In genomic region chr16:27251561-27252205, GRCh38 we compare ENCODE assay signal across 19 cellular contexts. TPM values are rescaled to one million over a fixed set of nuclear protein-coding genes. Genes with fewer than 3 reads are reported as not detected.
A peak's percentile ranks its signal among the peaks of the same experiment; 100 is the strongest.
DNase-seq lines count a peak whose midpoint lies in the region; ATAC-seq and TF ChIP-seq lines count a peak whose summit lies in the region.
"Had no signal": no experiment of that assay in that cellular context is flagged by ENCODE, and none has a peak within 500 bp of the region (broad histone marks: within the 10 kb centered on the region; RNA-seq: fewer than 3 reads in every experiment).

No MANE protein-coding gene starts in this region.

- no peaks in the 10 kb centered on the region for H3K79me2 ChIP-seq in mesendoderm (ENCODE audit: control insufficient read depth, insufficient read depth, low read length)

- H3K9me3 ChIP-seq in esophagus muscularis mucosa (no peaks in the 10 kb centered on the region), uterus (no peaks in the 10 kb centered on the region)
- H3K9me3 ChIP-seq: left ventricle myocardium inferior, neutrophil had no signal

- TF ChIP-seq EP300 in esophagus muscularis mucosa (IDR thresholded peaks at IDR 0.05), result no peak

- H3K27me3 ChIP-seq in esophagus muscularis mucosa (no peaks in the 10 kb centered on the region), mesendoderm (ENCODE audit: insufficient read depth, low read length, poor library complexity) (no peaks in the 10 kb centered on the region), uterus (no peaks in the 10 kb centered on the region)
- H3K27me3 ChIP-seq: neutrophil had no signal

- no peak overlapping the region for H3K4me3 ChIP-seq in esophagus muscularis mucosa
- no peak overlapping the region for H3K4me3 ChIP-seq in mesendoderm (ENCODE audit: low read length)
- no peak overlapping the region for H3K4me3 ChIP-seq in uterus
- H3K4me3 ChIP-seq: left ventricle myocardium inferior had no signal

- no peak overlapping the region for H3K4ac ChIP-seq in mesendoderm (ENCODE audit: low read depth, low read length)

- TF ChIP-seq POLR2A in esophagus muscularis mucosa (IDR thresholded peaks at IDR 0.05; ENCODE audit: low read depth) (no peak), uterus (IDR thresholded peaks at IDR 0.05) (no peak)

- H2AK5ac ChIP-seq in mesendoderm (ENCODE audit: low read length), result no peak overlapping the region

- DNase-seq in activated naive CD4-positive, alpha-beta T cell treated with anti-CD3 and anti-CD28 coated beads for 36 hours, result peak; percentile 46
- no peak for DNase-seq in activated naive CD4-positive, alpha-beta T cell treated with Interleukin-2 at 50 U/mL for 16 hours
- DNase-seq in activated T-cell treated with anti-CD3 and anti-CD28 coated beads, Interleukin-2, amount 50 U/mL, for 48 hours, result peak; percentile 54 to 58
- DNase-seq in esophagus muscularis mucosa (ENCODE audit: extremely low spot score) (peak; percentile 7), mesendoderm (no peak), uterus (no peak)
- no peak for DNase-seq in stimulated activated naive CD8-positive, alpha-beta T cell treated with anti-CD3 and anti-CD28 coated beads, Interleukin-15, amount 100 ng/mL, for 72 hours
- DNase-seq: aorta; cerebellar nuclear complex; effector CD8-positive, alpha-beta T cell; head of caudate nucleus; left ventricle myocardium inferior; NCI-H1417 treated with DMSO at 0.1 percent for 48 hours; NCI-H2171; NCI-H526 treated with DMSO at 0.1 percent for 48 hours; OCI-M1; retina; SHP77 had no signal

- H3K36me3 ChIP-seq in esophagus muscularis mucosa, result peaks cover 0 to 19% (median 4%) of the 10 kb centered on the region in 4 donors
- H3K36me3 ChIP-seq in mesendoderm (ENCODE audit: control insufficient read depth, insufficient read depth, low read length), result no peaks in the 10 kb centered on the region
- H3K36me3 ChIP-seq in uterus, result no peaks in the 10 kb centered on the region

- peaks cover 1% of the 10 kb centered on the region for H3K9me3 Mint-ChIP-seq in activated naive CD4-positive, alpha-beta T cell treated with anti-CD3 and anti-CD28 coated beads for 36 hours
- H3K9me3 Mint-ChIP-seq in stimulated activated naive CD8-positive, alpha-beta T cell treated with anti-CD3 and anti-CD28 coated beads, Interleukin-15, amount 100 ng/mL, for 72 hours, result peaks cover 0 to 7% of the 10 kb centered on the region in 2 donors

- no peak overlapping the region for H3K56ac ChIP-seq in mesendoderm (ENCODE audit: low read length)

- intact Hi-C loops in activated naive CD4-positive, alpha-beta T cell treated with anti-CD3 and anti-CD28 coated beads for 36 hours (cut with micrococcal nuclease), result loop anchor here (5.0 to 10.0 kb wide), 3 partner anchors 116 to 933 kb away; no protein-coding TSS in a partner anchor
- intact Hi-C loops in esophagus muscularis mucosa (cut with DNase I), result no loop called here
- intact Hi-C loops in uterus (cut with DNase I; ENCODE audit: low total_unique reads), result no loop called here

- H2BK15ac ChIP-seq in mesendoderm (replicated peaks; ENCODE audit: low read depth), result no peak overlapping the region

- WGBS in esophagus muscularis mucosa, result 87% methylated on average over 6 of the region's 6 CpGs
- WGBS in mesendoderm (ENCODE audit: extremely low coverage, insufficient coverage, low lambda C conversion rate), result no CpG with 5 or more reads among the region's 6 CpGs

- no peak overlapping the region for H3K9ac ChIP-seq in mesendoderm (ENCODE audit: low read length)

- H3K18ac ChIP-seq in mesendoderm (ENCODE audit: low read length), result no peak overlapping the region

- ATAC-seq in stimulated activated naive CD8-positive, alpha-beta T cell treated with anti-CD3 and anti-CD28 coated beads, Interleukin-15, amount 100 ng/mL, for 72 hours, result peak; percentile 33

- no peak overlapping the region for H3K4me3 Mint-ChIP-seq in activated naive CD4-positive, alpha-beta T cell treated with anti-CD3 and anti-CD28 coated beads for 36 hours
- H3K4me3 Mint-ChIP-seq in stimulated activated naive CD8-positive, alpha-beta T cell treated with anti-CD3 and anti-CD28 coated beads, Interleukin-15, amount 100 ng/mL, for 72 hours, result peak overlapping the region; percentile 26 to 32

- H3K4me1 Mint-ChIP-seq in activated naive CD4-positive, alpha-beta T cell treated with anti-CD3 and anti-CD28 coated beads for 36 hours (ENCODE audit: low read depth), result peaks cover 87% of the 10 kb centered on the region
- H3K4me1 Mint-ChIP-seq in stimulated activated naive CD8-positive, alpha-beta T cell treated with anti-CD3 and anti-CD28 coated beads, Interleukin-15, amount 100 ng/mL, for 72 hours, result peaks cover 97% of the 10 kb centered on the region

- H2BK5ac ChIP-seq in mesendoderm (ENCODE audit: low read length), result no peak overlapping the region

- TF ChIP-seq CTCF in esophagus muscularis mucosa (IDR thresholded peaks at IDR 0.05) (no peak), uterus (IDR thresholded peaks at IDR 0.05) (no peak)

- H3K79me1 ChIP-seq in mesendoderm (ENCODE audit: low read length), result no peaks in the 10 kb centered on the region

- peaks cover 30% of the 10 kb centered on the region for H3K36me3 Mint-ChIP-seq in activated naive CD4-positive, alpha-beta T cell treated with anti-CD3 and anti-CD28 coated beads for 36 hours (ENCODE audit: low read depth)

- H2BK120ac ChIP-seq in mesendoderm (ENCODE audit: low read depth, low read length), result no peak overlapping the region

- H3K4me1 ChIP-seq in esophagus muscularis mucosa, result peaks cover 14 to 60% (median 58%) of the 10 kb centered on the region in 4 donors
- H3K4me1 ChIP-seq in mesendoderm (ENCODE audit: control insufficient read depth, low read depth, low read length), result no peaks in the 10 kb centered on the region
- no peaks in the 10 kb centered on the region for H3K4me1 ChIP-seq in uterus

- CTCF ChIA-PET in activated naive CD4-positive, alpha-beta T cell treated with anti-CD3 and anti-CD28 coated beads for 36 hours (lab: Charles Lee), result interaction anchor here (1.1 to 4.6 kb wide), 3 partner anchors 16 to 67 kb away, joined by 4 to 43 read pairs (median 4); no protein-coding TSS in a partner anchor

- H3K23ac ChIP-seq in mesendoderm (ENCODE audit: low read length), result no peak overlapping the region

- H3K27me3 Mint-ChIP-seq in activated naive CD4-positive, alpha-beta T cell treated with anti-CD3 and anti-CD28 coated beads for 36 hours (ENCODE audit: low read depth), result no peaks in the 10 kb centered on the region
- no peaks in the 10 kb centered on the region for H3K27me3 Mint-ChIP-seq in stimulated activated naive CD8-positive, alpha-beta T cell treated with anti-CD3 and anti-CD28 coated beads, Interleukin-15, amount 100 ng/mL, for 72 hours

- no peak overlapping the region for H3K4me2 ChIP-seq in mesendoderm (ENCODE audit: low read length)

- no peak overlapping the region for H4K5ac ChIP-seq in mesendoderm (ENCODE audit: low read length)

- no peak overlapping the region for H4K8ac ChIP-seq in mesendoderm (ENCODE audit: low read depth, low read length)

- peak overlapping the region; percentile 92 for H3K27ac Mint-ChIP-seq in activated naive CD4-positive, alpha-beta T cell treated with anti-CD3 and anti-CD28 coated beads for 36 hours
- H3K27ac Mint-ChIP-seq in stimulated activated naive CD8-positive, alpha-beta T cell treated with anti-CD3 and anti-CD28 coated beads, Interleukin-15, amount 100 ng/mL, for 72 hours, result peak overlapping the region; percentile 11 to 98

- peak overlapping the region in 3 of 4 donors; percentile 45 to 86 (median 84) for H3K27ac ChIP-seq in esophagus muscularis mucosa (replicated peaks in 1 of 4)
- H3K27ac ChIP-seq in mesendoderm (ENCODE audit: low read depth, low read length), result no peak overlapping the region
- H3K27ac ChIP-seq in uterus, result no peak overlapping the region
- H3K27ac ChIP-seq: left ventricle myocardium inferior, neutrophil had no signal

RNA-seq across cellular contexts. Expression of gene NSMCE1, which starts 16.9 kb away (rescaled TPM):
- 100 to 1,000 TPM; 112 to 117 TPM for total RNA-seq in activated naive CD4-positive, alpha-beta T cell treated with anti-CD3 and anti-CD28 coated beads for 36 hours
- 10 to 100 TPM; 49.7 to 68.8 (median 64.0) TPM for total RNA-seq in esophagus muscularis mucosa
- 28.5 TPM for polyA plus RNA-seq in mesendoderm (2013, experiment 1 of 2)
- 28.2 TPM for polyA plus RNA-seq in mesendoderm (2013, experiment 2 of 2)
- 10 to 100 TPM in 3 of 4 donors, 1 to 10 TPM in 1; 3.2 to 43.6 (median 35.6) TPM for total RNA-seq in uterus

RNA-seq across cellular contexts. Expression of gene KDM8, which starts 48.4 kb away (rescaled TPM):
- 10 to 100 TPM; 11.3 to 13.9 TPM for total RNA-seq in activated naive CD4-positive, alpha-beta T cell treated with anti-CD3 and anti-CD28 coated beads for 36 hours
- total RNA-seq in esophagus muscularis mucosa (1 to 10 TPM; 2.5 to 7.1 (median 3.7) TPM), uterus (10 to 100 TPM in 2 of 4 donors, 1 to 10 TPM in 1, not detected in 1; 4.1 to 31.0 (median 11.5) TPM)
- polyA plus RNA-seq in mesendoderm (2013, experiment 1 of 2), result 5.4 TPM
- 4.7 TPM for polyA plus RNA-seq in mesendoderm (2013, experiment 2 of 2)

Comparison
In these comparisons a context has a peak if more than half of its experiments do, and no peak if none do; other contexts are left out.
1. DNase-seq: peak in activated naive CD4-positive, alpha-beta T cell treated with anti-CD3 and anti-CD28 coated beads for 36 hours (single experiment), activated T-cell treated with anti-CD3 and anti-CD28 coated beads, Interleukin-2, amount 50 U/mL, for 48 hours (2 of 2) and esophagus muscularis mucosa (single experiment); none in activated naive CD4-positive, alpha-beta T cell treated with Interleukin-2 at 50 U/mL for 16 hours (single experiment), stimulated activated naive CD8-positive, alpha-beta T cell treated with anti-CD3 and anti-CD28 coated beads, Interleukin-15, amount 100 ng/mL, for 72 hours (0 of 2), mesendoderm (single experiment) and uterus (0 of 2).
2. H3K27ac ChIP-seq: peak in esophagus muscularis mucosa (3 of 4); none in mesendoderm (single experiment) and uterus (0 of 2).